ENCODE assay signal across 11 cellular contexts in genomic region chr6:111818539-111819226, GRCh38. TPM values are rescaled to one million over a fixed set of nuclear protein-coding genes. Genes with fewer than 3 reads are reported as not detected.
DNase-seq lines count a peak whose midpoint lies in the region; ATAC-seq, FAIRE-seq and TF ChIP-seq lines count a peak whose summit lies in the region.
"Had no signal": no experiment of that assay in that cellular context is flagged by ENCODE, and none has a peak within 500 bp of the region (broad histone marks: within the 10 kb centered on the region; RNA-seq: fewer than 3 reads in every experiment).

No MANE protein-coding gene starts in this region.

- H3K9me3 Mint-ChIP-seq in activated CD8-positive, alpha-beta memory T cell treated with anti-CD3 and anti-CD28 coated beads, Interleukin-2, amount 10 ng/mL, durations not matched to agents 7 days and 5 days (ENCODE audit: low read depth): no peaks in the 10 kb centered on the region
- H3K9me3 Mint-ChIP-seq in activated naive CD8-positive, alpha-beta T cell (ENCODE audit: low read depth): no peaks in the 10 kb centered on the region
- no peaks in the 10 kb centered on the region for H3K9me3 Mint-ChIP-seq in endothelial cell (ENCODE audit: unreplicated experiment)

- peak; percentile 72 for ATAC-seq in activated CD8-positive, alpha-beta memory T cell treated with anti-CD3 and anti-CD28 coated beads, Interleukin-2, amount 10 ng/mL, durations not matched to agents 7 days and 5 days

- CTCF ChIA-PET in activated CD8-positive, alpha-beta memory T cell treated with anti-CD3 and anti-CD28 coated beads, Interleukin-2, amount 10 ng/mL, durations not matched to agents 7 days and 5 days (lab: Charles Lee): interaction anchor here (1.0 to 4.5 kb wide), 9 partner anchors 9 to 179 kb away, joined by 3 to 19 read pairs (median 4); no protein-coding TSS in a partner anchor

- H3K36me3 Mint-ChIP-seq in activated CD8-positive, alpha-beta memory T cell treated with anti-CD3 and anti-CD28 coated beads, Interleukin-2, amount 10 ng/mL, durations not matched to agents 7 days and 5 days: peaks cover 29% of the 10 kb centered on the region
- peaks cover 35% of the 10 kb centered on the region for H3K36me3 Mint-ChIP-seq in activated naive CD8-positive, alpha-beta T cell
- H3K36me3 Mint-ChIP-seq in endothelial cell (ENCODE audit: low read depth, unreplicated experiment): peaks cover 17% of the 10 kb centered on the region

- H3K4me3 Mint-ChIP-seq in activated CD8-positive, alpha-beta memory T cell treated with anti-CD3 and anti-CD28 coated beads, Interleukin-2, amount 10 ng/mL, durations not matched to agents 7 days and 5 days: peak overlapping the region; percentile 34
- H3K4me3 Mint-ChIP-seq in activated naive CD8-positive, alpha-beta T cell: peak overlapping the region; percentile 73
- H3K4me3 Mint-ChIP-seq in endothelial cell (ENCODE audit: unreplicated experiment): no peak overlapping the region

- H3K27ac Mint-ChIP-seq in activated CD8-positive, alpha-beta memory T cell treated with anti-CD3 and anti-CD28 coated beads, Interleukin-2, amount 10 ng/mL, durations not matched to agents 7 days and 5 days: peak overlapping the region; percentile 83
- peak overlapping the region; percentile 95 for H3K27ac Mint-ChIP-seq in activated naive CD8-positive, alpha-beta T cell
- H3K27ac Mint-ChIP-seq in endothelial cell (ENCODE audit: unreplicated experiment): no peak overlapping the region

- H3K27me3 Mint-ChIP-seq in activated CD8-positive, alpha-beta memory T cell treated with anti-CD3 and anti-CD28 coated beads, Interleukin-2, amount 10 ng/mL, durations not matched to agents 7 days and 5 days: no peaks in the 10 kb centered on the region
- H3K27me3 Mint-ChIP-seq in activated naive CD8-positive, alpha-beta T cell: no peaks in the 10 kb centered on the region
- H3K27me3 Mint-ChIP-seq in endothelial cell (ENCODE audit: unreplicated experiment): peaks cover 1% of the 10 kb centered on the region

- TF ChIP-seq CTCF in endothelial cell (IDR thresholded peaks at IDR 0.05; ENCODE audit: unreplicated experiment): no peak

- peaks cover 72% of the 10 kb centered on the region for H3K4me1 Mint-ChIP-seq in activated CD8-positive, alpha-beta memory T cell treated with anti-CD3 and anti-CD28 coated beads, Interleukin-2, amount 10 ng/mL, durations not matched to agents 7 days and 5 days
- peaks cover 71% of the 10 kb centered on the region for H3K4me1 Mint-ChIP-seq in activated naive CD8-positive, alpha-beta T cell (ENCODE audit: low read depth)
- H3K4me1 Mint-ChIP-seq in endothelial cell (ENCODE audit: unreplicated experiment): peaks cover 17% of the 10 kb centered on the region

- no peak for TF ChIP-seq POLR2A in GM12891 (IDR thresholded peaks at IDR 0.05; ENCODE audit: low read depth, low read length)

- DNase-seq in activated CD8-positive, alpha-beta memory T cell treated with anti-CD3 and anti-CD28 coated beads, Interleukin-2, amount 10 ng/mL, durations not matched to agents 7 days and 5 days: peak; percentile 68
- DNase-seq in activated CD8-positive, alpha-beta memory T cell treated with anti-CD3 and anti-CD28 coated beads, Interleukin-2, amount 50 U/mL, for 4 hours: no peak
- DNase-seq in iris pigment epithelial cell (ENCODE audit: low read depth) (peak; percentile 90), superior temporal gyrus (ENCODE audit: extremely low spot score) (peak; percentile 49), endothelial cell (ENCODE audit: low spot score) (no peak), GM12891 (ENCODE audit: insufficient read length, low spot score) (no peak), mucosa of gallbladder (ENCODE audit: low spot score) (no peak)
- DNase-seq: ACHN; activated CD8-positive, alpha-beta memory T cell treated with anti-CD3 and anti-CD28 coated beads, Interleukin-2, amount 50 U/mL, for 48 hours; NCI-H1930 had no signal

- no peak for FAIRE-seq in GM12891 (lab: Jason Lieb, UNC)

TF ChIP-seq in GM12891, 5 proteins besides CTCF, POLR2A, EP300 and RAD21:
- TF ChIP-seq SPI1 (IDR thresholded peaks at IDR 0.05; ENCODE audit: low read depth, low read length): no peak
- TF ChIP-seq POLR2AphosphoS5 (IDR thresholded peaks at IDR 0.05; ENCODE audit: low read depth, low read length): no peak
- no peak for TF ChIP-seq POU2F2 (IDR thresholded peaks at IDR 0.05; ENCODE audit: low read depth, low read length)
- TF ChIP-seq PAX5 (IDR thresholded peaks at IDR 0.05; ENCODE audit: insufficient read depth, low read length, severe bottlenecking): no peak
- no peak for TF ChIP-seq TAF1 (IDR thresholded peaks at IDR 0.05; ENCODE audit: low read depth, low read length)

RNA-seq across cellular contexts. Expression of gene FYN, which starts 54.6 kb away (rescaled TPM):
- 100 to 1,000 TPM; 266 to 323 TPM for total RNA-seq in activated CD8-positive, alpha-beta memory T cell treated with anti-CD3 and anti-CD28 coated beads, Interleukin-2, amount 10 ng/mL, durations not matched to agents 7 days and 5 days
- total RNA-seq in endothelial cell (ENCODE audit: unreplicated experiment): 474 TPM
- 15.3 TPM for polyA plus RNA-seq in GM12891 (2012; ENCODE audit: low read depth, missing spikeins)
- 75.0 TPM for total RNA-seq in mucosa of gallbladder

Comparison
In these comparisons a context has a peak if more than half of its experiments do, and no peak if none do; other contexts are left out.
1. DNase-seq: peak in activated CD8-positive, alpha-beta memory T cell treated with anti-CD3 and anti-CD28 coated beads, Interleukin-2, amount 10 ng/mL, durations not matched to agents 7 days and 5 days (single experiment), iris pigment epithelial cell (single experiment) and superior temporal gyrus (single experiment); none in activated CD8-positive, alpha-beta memory T cell treated with anti-CD3 and anti-CD28 coated beads, Interleukin-2, amount 50 U/mL, for 4 hours (single experiment), endothelial cell (single experiment), GM12891 (single experiment) and mucosa of gallbladder (single experiment).